In the genomic region with DNA sequence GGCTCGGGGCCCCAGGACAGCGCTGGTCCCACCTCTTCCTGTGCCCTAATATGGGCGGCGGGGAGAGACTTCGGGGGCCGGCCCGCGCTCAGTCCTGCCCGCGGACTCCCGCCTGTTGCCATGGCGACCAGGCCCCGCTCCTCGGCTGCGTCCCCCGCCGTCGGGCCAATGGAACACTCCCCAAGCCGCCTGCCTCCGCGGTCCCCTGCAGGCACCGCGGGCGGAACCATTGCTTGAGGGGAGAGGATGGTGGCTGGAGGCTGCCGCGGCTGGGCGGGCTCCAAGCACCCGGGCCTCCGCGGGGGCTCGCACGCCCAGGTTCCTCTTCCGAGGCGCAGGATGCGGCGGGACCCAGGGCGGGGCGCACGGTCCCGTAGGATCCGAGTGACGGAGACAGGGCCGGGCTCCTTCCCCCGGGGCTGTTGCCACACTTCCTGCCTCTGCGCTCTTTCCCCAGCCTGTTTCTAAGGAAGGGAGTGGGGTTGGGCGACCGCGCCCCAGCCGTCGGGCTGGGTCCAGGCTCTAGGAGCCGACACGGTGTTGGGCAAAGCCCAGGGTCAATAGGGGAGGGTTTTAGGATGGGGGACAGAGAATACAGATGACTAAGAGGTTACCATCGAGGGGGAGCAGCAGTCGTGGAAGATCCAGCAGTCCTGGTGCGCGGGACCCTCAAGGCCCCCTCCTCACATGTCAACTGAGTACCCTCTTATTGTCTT, we compare ENCODE assay signal across 8 cellular contexts. TPM values are rescaled to one million over a fixed set of nuclear protein-coding genes. Genes with fewer than 3 reads are reported as not detected.
A peak's percentile ranks its signal among the peaks of the same experiment; 100 is the strongest.
DNase-seq lines count a peak whose midpoint lies in the region; FAIRE-seq and TF ChIP-seq lines count a peak whose summit lies in the region.

No MANE protein-coding gene starts in this region.

- DNase-seq in EL (peak; percentile 97), H54 (ENCODE audit: insufficient read length, low spot score) (peak; percentile 92), M059J (ENCODE audit: low read depth) (peak; percentile 96), SJCRH30 (peak; percentile 99), foreskin melanocyte (peak; percentile 89)
- DNase-seq in activated naive CD4-positive, alpha-beta T cell treated with Interleukin-2 at 50 U/mL for 16 hours, result peak; percentile 92

- H3K4me1 ChIP-seq in SJCRH30, result peaks cover 34% of the 10 kb centered on the region
- H3K4me1 ChIP-seq in neuron (ENCODE audit: insufficient read depth, low read length), result peaks cover 50% of the 10 kb centered on the region
- H3K4me1 ChIP-seq in subcutaneous abdominal adipose tissue (ENCODE audit: control insufficient read depth in 5 of 5, insufficient read depth in 5 of 5, low read length in 5 of 5), result peaks cover 17 to 63% (median 52%) of the 10 kb centered on the region in 5 donors

- peak overlapping the region; percentile 85 to 100 (median 90) for H3K9ac ChIP-seq in subcutaneous abdominal adipose tissue (ENCODE audit: low read length in 5 of 5)

- peak overlapping the region; percentile 44 for H2AFZ ChIP-seq in neuron (ENCODE audit: low read depth, low read length)

- H3K27ac ChIP-seq in SJCRH30 (peak overlapping the region; percentile 20), subcutaneous abdominal adipose tissue (ENCODE audit: low read depth, low read length) (peak overlapping the region; percentile 100)

- 0 out of 2 replicates have a peak, but pooled peaks have one; percentile 23 for TF ChIP-seq POLR2A in H54 (IDR thresholded peaks at IDR 0.05; ENCODE audit: low read depth, low read length)

- H3K27me3 ChIP-seq in SJCRH30 (no peaks in the 10 kb centered on the region), neuron (ENCODE audit: insufficient read depth, low read length) (no peaks in the 10 kb centered on the region), subcutaneous abdominal adipose tissue (ENCODE audit: control insufficient read depth in 5 of 5, insufficient read depth in 4 of 5, low read length in 5 of 5) (no peaks in the 10 kb centered on the region)

- no peaks in the 10 kb centered on the region for H3K9me3 ChIP-seq in SJCRH30 (replicated peaks)
- no peaks in the 10 kb centered on the region for H3K9me3 ChIP-seq in neuron (ENCODE audit: low read length)
- H3K9me3 ChIP-seq in subcutaneous abdominal adipose tissue (ENCODE audit: control insufficient read depth in 5 of 5, low read length in 5 of 5), result no peaks in the 10 kb centered on the region

- H3K36me3 ChIP-seq in SJCRH30, result no peaks in the 10 kb centered on the region
- H3K36me3 ChIP-seq in neuron (ENCODE audit: insufficient read depth, low read length), result no peaks in the 10 kb centered on the region
- H3K36me3 ChIP-seq in subcutaneous abdominal adipose tissue (ENCODE audit: control insufficient read depth in 5 of 5, insufficient read depth in 5 of 5, low read length in 5 of 5), result no peaks in the 10 kb centered on the region

- FAIRE-seq in H54 (lab: Jason Lieb, UNC), result no peak

- H3K4me3 ChIP-seq in SJCRH30 (peak overlapping the region; percentile 80), neuron (ENCODE audit: low read length) (peak overlapping the region; percentile 44), subcutaneous abdominal adipose tissue (ENCODE audit: low read depth in 1 of 5, low read length in 5 of 5) (peak overlapping the region; percentile 78 to 100 (median 95))

RNA-seq across cellular contexts. Expression of gene JUNB, which starts 1.2 kb away (rescaled TPM):
- 68.3 and 92.5 TPM in 2 replicates for total RNA-seq in M059J (2014; rRNA removed; shearing (Covaris generic))
- 34.8 and 39.7 TPM in 2 replicates for total RNA-seq in SJCRH30 (2014; rRNA removed; shearing (Covaris generic))

RNA-seq across cellular contexts. Expression of gene PRDX2, which starts 11.5 kb away (rescaled TPM):
- total RNA-seq in M059J (2014; rRNA removed; shearing (Covaris generic)), result 178 and 300 TPM in 2 replicates
- total RNA-seq in SJCRH30 (2014; rRNA removed; shearing (Covaris generic)), result 55.9 and 64.6 TPM in 2 replicates

RNA-seq across cellular contexts. Expression of gene THSD8, which starts 11.8 kb away (rescaled TPM):
- not detected in 2 replicates for total RNA-seq in M059J (2014; rRNA removed; shearing (Covaris generic))
- total RNA-seq in SJCRH30 (2014; rRNA removed; shearing (Covaris generic)), result not detected in 2 replicates

RNA-seq across cellular contexts. Expression of gene HOOK2, which starts 14.7 kb away (rescaled TPM):
- total RNA-seq in M059J (2014; rRNA removed; shearing (Covaris generic)), result 7.2 and 8.4 TPM in 2 replicates
- 14.1 and 19.0 TPM in 2 replicates for total RNA-seq in SJCRH30 (2014; rRNA removed; shearing (Covaris generic))

RNA-seq across cellular contexts. Expression of gene RNASEH2A, which starts 16.3 kb away (rescaled TPM):
- 50.4 and 62.8 TPM in 2 replicates for total RNA-seq in M059J (2014; rRNA removed; shearing (Covaris generic))
- total RNA-seq in SJCRH30 (2014; rRNA removed; shearing (Covaris generic)), result 92.4 and 99.0 TPM in 2 replicates

Comparison
In these comparisons a context has a peak if more than half of its experiments do, and no peak if none do; other contexts are left out.
1. Peak in every context shown above with its lines: DNase-seq, H3K4me3 ChIP-seq and H3K27ac ChIP-seq.
2. H3K4me3 ChIP-seq: peak in every context shown above with its lines; median percentile 95 in subcutaneous abdominal adipose tissue; 80 in SJCRH30; 44 in neuron.